ENCODE assay signal across 9 cellular contexts in the genomic region with DNA sequence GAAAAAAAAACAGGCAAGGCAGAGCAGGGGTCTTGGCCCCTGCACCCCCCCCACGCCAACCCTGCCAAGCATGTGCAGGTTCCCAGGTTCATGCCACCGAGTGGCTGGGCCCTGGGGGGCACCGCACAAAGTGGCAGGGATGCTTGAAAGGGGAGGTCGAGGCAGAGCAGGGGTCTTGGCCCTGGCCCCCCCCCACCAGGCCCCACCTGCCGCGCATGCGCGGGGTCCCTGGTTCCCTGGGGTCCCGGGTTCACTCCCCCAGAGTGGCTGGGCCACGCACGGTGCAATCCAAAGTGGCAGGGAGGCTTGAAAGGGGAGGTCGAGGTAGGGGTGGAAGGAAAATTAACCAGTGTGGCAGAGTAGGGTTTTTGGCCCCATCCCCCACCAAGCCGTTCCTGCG.
"Had no signal": no experiment of that assay in that cellular context is flagged by ENCODE, and none has a peak within 500 bp of the region (broad histone marks: within the 10 kb centered on the region; RNA-seq: fewer than 3 reads in every experiment).

No MANE protein-coding gene starts in this region.

- H3K9me3 ChIP-seq: HAP-1 had no signal

- H3K9ac ChIP-seq: GM23248 had no signal

- H2AFZ ChIP-seq: GM23248 had no signal

- H3K36me3 Mint-ChIP-seq: IgD-negative memory B cell had no signal

- H3K4me1 ChIP-seq: HAP-1 had no signal

- H3K27ac Mint-ChIP-seq: IgD-negative memory B cell had no signal

- ATAC-seq: HCT116 had no signal

- DNase-seq: GM23248, GOT3, H7, KG1 had no signal

- H3K36me3 ChIP-seq: HAP-1 had no signal

- FAIRE-seq: HepG2 had no signal

- H3K4me3 ChIP-seq: GM23248, HAP-1 had no signal

- H3K27ac ChIP-seq: GM23248, HL-60 had no signal
